ENCODE assay signal across 14 cellular contexts in the genomic region with DNA sequence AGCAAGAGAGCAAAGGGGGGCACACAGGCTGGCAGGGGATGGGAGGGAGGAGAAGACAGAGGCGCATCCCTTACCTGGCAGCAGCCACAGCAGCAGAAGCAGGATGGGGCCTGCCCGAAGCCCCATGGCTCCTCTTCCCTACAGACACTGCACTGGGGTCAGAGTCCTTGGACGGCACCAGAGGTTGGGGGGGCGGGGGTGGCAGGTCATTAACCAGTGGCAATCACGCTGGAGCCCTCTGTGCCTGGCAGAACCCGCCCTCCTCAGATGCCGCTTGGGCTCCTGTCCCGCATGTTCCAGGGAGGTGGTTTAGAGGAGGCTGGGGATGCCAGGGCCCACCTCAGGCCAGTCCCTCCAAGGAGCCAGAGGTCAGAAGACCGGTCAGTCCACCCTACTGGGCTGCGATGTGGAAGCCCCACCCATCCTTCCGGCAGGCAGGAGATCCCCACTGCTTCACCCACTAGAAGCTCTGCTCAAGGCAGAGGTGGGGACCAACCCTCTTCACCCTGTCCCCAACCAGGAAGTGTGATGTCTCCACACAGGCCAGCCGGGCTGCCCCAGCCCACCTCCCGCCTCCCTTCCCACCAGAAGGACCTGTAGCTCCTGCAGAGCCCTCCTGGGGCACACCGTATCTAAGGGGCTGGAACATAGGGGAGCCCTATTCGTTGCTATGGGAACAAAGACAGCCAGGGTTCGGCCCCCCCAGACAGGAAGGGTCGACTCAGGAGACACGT. TPM values are rescaled to one million over a fixed set of nuclear protein-coding genes. Genes with fewer than 3 reads are reported as not detected.
A peak's percentile ranks its signal among the peaks of the same experiment; 100 is the strongest.
DNase-seq lines count a peak whose midpoint lies in the region; ATAC-seq and TF ChIP-seq lines count a peak whose summit lies in the region.
"Had no signal": no experiment of that assay in that cellular context is flagged by ENCODE, and none has a peak within 500 bp of the region (broad histone marks: within the 10 kb centered on the region; RNA-seq: fewer than 3 reads in every experiment).

No MANE protein-coding gene starts in this region.

- no peak overlapping the region for H3K18ac ChIP-seq in IMR-90 (ENCODE audit: low read depth, low read length)

- TF ChIP-seq CTCF in CD8-positive, alpha-beta T cell (IDR thresholded peaks at IDR 0.05): no peak
- TF ChIP-seq CTCF in IMR-90 (conservative IDR thresholded peaks at IDR 0.05; ENCODE audit: low read depth, low read length): no peak
- no peak for TF ChIP-seq CTCF in dorsolateral prefrontal cortex (IDR thresholded peaks at IDR 0.05 in 54 of 56, conservative IDR thresholded peaks at IDR 0.05 in 2 of 56; ENCODE audit: low read depth in 1 of 56, partially characterized antibody in 56 of 56)
- TF ChIP-seq CTCF in gastrocnemius medialis (IDR thresholded peaks at IDR 0.05 in 4 of 5, conservative IDR thresholded peaks at IDR 0.05 in 1 of 5): no peak

- no peak overlapping the region for H3K23ac ChIP-seq in IMR-90 (ENCODE audit: low read depth, low read length)

- H2AFZ ChIP-seq in IMR-90 (replicated peaks; ENCODE audit: low read length, poor library complexity): peak overlapping the region; percentile 78

- peak overlapping the region; percentile 85 for H3K27ac Mint-ChIP-seq in CD8-positive, alpha-beta T cell

- peak overlapping the region; percentile 64 for H3K27ac ChIP-seq in CD8-positive, alpha-beta T cell (ENCODE audit: low read depth, low read length)
- H3K27ac ChIP-seq in IMR-90 (ENCODE audit: insufficient read depth, low read length) (no peak overlapping the region), dorsolateral prefrontal cortex (peak overlapping the region in 1 of 59 donors; percentile 52), gastrocnemius medialis (no peak overlapping the region)
- H3K27ac ChIP-seq: VCaP had no signal

- intact Hi-C loops in CD8-positive, alpha-beta T cell (cut with DNase I, micrococcal nuclease): no loop called here
- intact Hi-C loops in IMR-90 (cut with micrococcal nuclease) (no loop called here), dorsolateral prefrontal cortex (cut with DNase I) (no loop called here), gastrocnemius medialis (cut with DNase I; ENCODE audit: low total_unique reads) (no loop called here), left colon (cut with DNase I, micrococcal nuclease) (no loop called here)

- no peak overlapping the region for H3K14ac ChIP-seq in IMR-90 (replicated peaks; ENCODE audit: low read depth, low read length)

- peaks cover 8% of the 10 kb centered on the region for H3K27me3 Mint-ChIP-seq in CD8-positive, alpha-beta T cell (ENCODE audit: low read depth)

- peaks cover 52% of the 10 kb centered on the region for H3K4me1 Mint-ChIP-seq in CD8-positive, alpha-beta T cell (ENCODE audit: low read depth)

- no peaks in the 10 kb centered on the region for H3K9me3 Mint-ChIP-seq in CD8-positive, alpha-beta T cell

- no peak overlapping the region for H2BK5ac ChIP-seq in IMR-90 (ENCODE audit: low read depth, low read length, poor library complexity, severe bottlenecking)

- H2AK5ac ChIP-seq in IMR-90 (ENCODE audit: low read depth, low read length): no peak overlapping the region

- H4K5ac ChIP-seq in IMR-90 (ENCODE audit: low read depth, low read length): no peak overlapping the region

- no peak overlapping the region for H4K91ac ChIP-seq in IMR-90 (ENCODE audit: insufficient read depth, low read depth, low read length)

- peak overlapping the region; percentile 43 for H3K4me3 Mint-ChIP-seq in CD8-positive, alpha-beta T cell

- no peak overlapping the region for H2BK120ac ChIP-seq in IMR-90 (ENCODE audit: low read depth, low read length)

- H2BK20ac ChIP-seq in IMR-90 (ENCODE audit: low read depth, low read length): no peak overlapping the region

- H3K4me2 ChIP-seq in IMR-90 (ENCODE audit: low read depth, low read length): no peak overlapping the region

- no peaks in the 10 kb centered on the region for H3K36me3 ChIP-seq in CD8-positive, alpha-beta T cell (ENCODE audit: insufficient read depth, low read length)
- H3K36me3 ChIP-seq in IMR-90 (ENCODE audit: control insufficient read depth, insufficient read depth, low read length): no peaks in the 10 kb centered on the region
- no peaks in the 10 kb centered on the region for H3K36me3 ChIP-seq in gastrocnemius medialis

- no peak for TF ChIP-seq RAD21 in IMR-90 (IDR thresholded peaks at IDR 0.05; ENCODE audit: low read length)

- H3K27me3 ChIP-seq in CD8-positive, alpha-beta T cell (ENCODE audit: insufficient read depth, low read length): no peaks in the 10 kb centered on the region
- H3K27me3 ChIP-seq in IMR-90 (ENCODE audit: control insufficient read depth, insufficient read depth, low read length): no peaks in the 10 kb centered on the region; the same call in 1 of the 2 replicates
- H3K27me3 ChIP-seq in dorsolateral prefrontal cortex: peaks cover 0 to 5% (median 0%) of the 10 kb centered on the region in 45 donors
- peaks cover 0 to 31% (median 0%) of the 10 kb centered on the region in 3 donors for H3K27me3 ChIP-seq in gastrocnemius medialis

- no peaks in the 10 kb centered on the region for H3K9me3 ChIP-seq in CD8-positive, alpha-beta T cell (ENCODE audit: low read length)
- H3K9me3 ChIP-seq in IMR-90 (ENCODE audit: control insufficient read depth, insufficient read depth, low read length) (no peaks in the 10 kb centered on the region), gastrocnemius medialis (no peaks in the 10 kb centered on the region)

- WGBS in IMR-90 (ENCODE audit: extremely low coverage in 2 of 2, insufficient read length in 1 of 2), 2 experiments: 92% methylated on average over 2 of the region's 18 CpGs; no CpG with 5 or more reads in 1 of the 2 experiments

- H3K79me1 ChIP-seq in IMR-90 (ENCODE audit: low read depth in 1 of 2, low read length in 2 of 2): no peaks in the 10 kb centered on the region

- no peaks in the 10 kb centered on the region for H4K20me1 ChIP-seq in IMR-90 (ENCODE audit: insufficient read depth, low read length)

- H3K9ac ChIP-seq in IMR-90 (ENCODE audit: low read depth, low read length): no peak overlapping the region

- no peaks in the 10 kb centered on the region for H3K36me3 Mint-ChIP-seq in CD8-positive, alpha-beta T cell

- H3K4me1 ChIP-seq in CD8-positive, alpha-beta T cell (ENCODE audit: insufficient read depth, low read length): peaks cover 49% of the 10 kb centered on the region
- H3K4me1 ChIP-seq in IMR-90 (ENCODE audit: control insufficient read depth, insufficient read depth, low read length): peaks cover 3% of the 10 kb centered on the region
- no peaks in the 10 kb centered on the region for H3K4me1 ChIP-seq in gastrocnemius medialis

- DNase-seq in CD8-positive, alpha-beta T cell: peak in 1 of 7 experiments; percentile 21
- DNase-seq in IMR-90: no peak
- peak in 1 of 10 donors; percentile 23 for DNase-seq in dorsolateral prefrontal cortex
- DNase-seq in gastrocnemius medialis: no peak
- DNase-seq in left colon: no peak
- DNase-seq in NCI-H1048 (lab: John Stamatoyannopoulos, UW): no peak
- no peak for DNase-seq in COLO668 (lab: John Stamatoyannopoulos, UW; ENCODE audit: unreplicated experiment)
- no peak for DNase-seq in hypothalamus (lab: John Stamatoyannopoulos, UW)
- DNase-seq: DMS79, mesenchymal stem cell had no signal

- H3K9me1 ChIP-seq in IMR-90 (ENCODE audit: insufficient read depth, low read length): peaks cover under 1% of the 10 kb centered on the region

- no peak overlapping the region for H3K56ac ChIP-seq in IMR-90 (ENCODE audit: extremely low read depth, insufficient read depth, low read length)

- H2BK15ac ChIP-seq in IMR-90 (ENCODE audit: low read depth, low read length): no peak overlapping the region

- H3K4ac ChIP-seq in IMR-90 (ENCODE audit: low read depth, low read length): no peak overlapping the region

- TF ChIP-seq POLR2A in IMR-90 (IDR thresholded peaks at IDR 0.05; ENCODE audit: low read depth, low read length): no peak
- TF ChIP-seq POLR2A in gastrocnemius medialis (IDR thresholded peaks at IDR 0.05): no peak

- CTCF ChIA-PET in CD8-positive, alpha-beta T cell (lab: Charles Lee): interaction anchor here (1.1 to 2.3 kb wide), 2 partner anchors 27 to 29 kb away, joined by 8 to 9 read pairs; no protein-coding TSS in a partner anchor
- CTCF ChIA-PET in IMR-90 (lab: Yijun Ruan, JAX): no interaction called here

- no peak for ATAC-seq in CD8-positive, alpha-beta T cell
- ATAC-seq in IMR-90 (ENCODE audit: low read depth) (no peak), gastrocnemius medialis (no peak), left colon (no peak)

- in situ Hi-C loops in IMR-90 (cut with MboI; ENCODE audit: low sequenced_read_pairs): no loop called here
- in situ Hi-C loops in gastrocnemius medialis (cut with MboI; ENCODE audit: low sequenced_read_pairs in 4 of 4): no loop called here

- peak overlapping the region; percentile 57 for H3K4me3 ChIP-seq in CD8-positive, alpha-beta T cell (ENCODE audit: low read depth, low read length)
- H3K4me3 ChIP-seq in IMR-90 (ENCODE audit: insufficient read depth, low read depth, low read length) (no peak overlapping the region), dorsolateral prefrontal cortex (peak overlapping the region in 35 of 59 donors; percentile 5 to 57 (median 35)), gastrocnemius medialis (peak overlapping the region in 3 of 4 donors; percentile 25 to 37 (median 35))

- POLR2A ChIA-PET in CD8-positive, alpha-beta T cell (lab: Charles Lee): interaction anchor here (0.9 to 1.5 kb wide), 2 partner anchors 25 to 27 kb away, joined by 3 to 4 read pairs; no protein-coding TSS in a partner anchor
- POLR2A ChIA-PET in IMR-90 (lab: Charles Lee; ENCODE audit: unreplicated experiment): no interaction called here

- BruUV-seq in IMR-90 (replicated peaks; lab: Mats Ljungman, UMichigan): no TSS peak

- dilution Hi-C loops in IMR-90 (cut with HindIII; ENCODE audit: low sequenced_read_pairs, unreplicated experiment): no loop called here

- no peak overlapping the region for H2AK9ac ChIP-seq in IMR-90 (replicated peaks; ENCODE audit: low read depth, low read length, poor library complexity)

- H4K8ac ChIP-seq in IMR-90 (ENCODE audit: low read depth in 2 of 2, low read length in 2 of 2): peak overlapping the region in 1 of 2 experiments; percentile 82; a peak in 1 of 4 replicates

RNA-seq across cellular contexts. Expression of a gene that starts 11.7 kb away (rescaled TPM):
- not detected for total RNA-seq in CD8-positive, alpha-beta T cell
- total RNA-seq in IMR-90 (2012; rRNA removed): 0.28 and 0.54 TPM in 2 replicates
- 0.46 and 0.65 TPM in 2 replicates for polyA plus RNA-seq in IMR-90 (2012; rRNA removed)
- polyA plus RNA-seq in IMR-90 (2012; cell fraction: cytosol; rRNA removed): 0.34 and 0.63 TPM in 2 replicates
- 0.33 and 0.70 TPM in 2 replicates for polyA plus RNA-seq in IMR-90 (2012; cell fraction: nucleus; rRNA removed; ENCODE audit: low replicate concordance)
- 1 to 10 TPM in 1 of 120 experiments, under 1 TPM in 2, not detected in 117; 0.60 to 1.1 (median 0.88) TPM for total RNA-seq in dorsolateral prefrontal cortex
- not detected for total RNA-seq in gastrocnemius medialis
- 10 to 100 TPM; 40.9 to 50.0 TPM for total RNA-seq in left colon
- polyA plus RNA-seq: right cardiac atrium had no signal

RNA-seq across cellular contexts. Expression of a gene that starts 16.2 kb away (rescaled TPM):
- 1 to 10 TPM; 2.1 to 2.4 TPM for total RNA-seq in CD8-positive, alpha-beta T cell
- total RNA-seq in IMR-90 (2012; rRNA removed) (not detected in 2 replicates), dorsolateral prefrontal cortex (under 1 TPM in 2 of 120 experiments, not detected in 118; 0.50 to 0.63 TPM), gastrocnemius medialis (not detected), left colon (10 to 100 TPM in 1 of 2 donors, under 1 TPM in 1; 0.78 to 12.9 TPM)
- not detected in 2 replicates for polyA plus RNA-seq in IMR-90 (2012; rRNA removed)
- 0.03 and 0.42 TPM in 2 replicates for polyA plus RNA-seq in IMR-90 (2012; cell fraction: cytosol; rRNA removed)
- polyA plus RNA-seq in IMR-90 (2012; cell fraction: nucleus; rRNA removed; ENCODE audit: low replicate concordance): 0.63 and 1.1 TPM in 2 replicates
- total RNA-seq: dermis blood vessel endothelial cell, right cardiac atrium had no signal
- polyA plus RNA-seq: right cardiac atrium had no signal

RNA-seq across cellular contexts. Expression of a gene that starts 24.7 kb away (rescaled TPM):
- 1 to 10 TPM; 1.4 to 2.5 TPM for total RNA-seq in CD8-positive, alpha-beta T cell
- total RNA-seq in IMR-90 (2012; rRNA removed) (not detected in 2 replicates), dorsolateral prefrontal cortex (1 to 10 TPM in 10 of 120 experiments, under 1 TPM in 11, not detected in 99; 0.62 to 1.6 (median 0.97) TPM), gastrocnemius medialis (not detected), left colon (1 to 10 TPM; 1.7 to 6.4 TPM)
- 0.21 and 0.47 TPM in 2 replicates for polyA plus RNA-seq in IMR-90 (2012; rRNA removed)
- polyA plus RNA-seq in IMR-90 (2012; cell fraction: cytosol; rRNA removed): 0.26 and 0.41 TPM in 2 replicates
- 0.57 and 0.59 TPM in 2 replicates for polyA plus RNA-seq in IMR-90 (2012; cell fraction: nucleus; rRNA removed; ENCODE audit: low replicate concordance)
- total RNA-seq: right cardiac atrium, RPMI7951 had no signal
- polyA plus RNA-seq: right cardiac atrium had no signal

RNA-seq across cellular contexts. Expression of a gene that starts 41.2 kb away (rescaled TPM):
- 10 to 100 TPM in 1 of 2 experiments, 1 to 10 TPM in 1; 9.3 to 10.9 TPM for total RNA-seq in CD8-positive, alpha-beta T cell
- total RNA-seq in IMR-90 (2012; rRNA removed): 42.3 and 48.9 TPM in 2 replicates
- polyA plus RNA-seq in IMR-90 (2012; rRNA removed): 66.3 and 77.2 TPM in 2 replicates
- 131 and 168 TPM in 2 replicates for polyA plus RNA-seq in IMR-90 (2012; cell fraction: cytosol; rRNA removed)
- polyA plus RNA-seq in IMR-90 (2012; cell fraction: nucleus; rRNA removed; ENCODE audit: low replicate concordance): 22.4 and 65.5 TPM in 2 replicates
- total RNA-seq in dorsolateral prefrontal cortex: 10 to 100 TPM; 19.4 to 46.0 (median 31.2) TPM
- 10 to 100 TPM; 19.5 to 54.5 (median 30.2) TPM for total RNA-seq in gastrocnemius medialis
- total RNA-seq in left colon: 10 to 100 TPM; 20.7 to 30.8 TPM

RNA-seq across cellular contexts. Expression of a gene that starts 43.5 kb away (rescaled TPM):
- not detected for total RNA-seq in CD8-positive, alpha-beta T cell
- total RNA-seq in IMR-90 (2012; rRNA removed) (not detected in 2 replicates), dorsolateral prefrontal cortex (not detected), gastrocnemius medialis (not detected), left colon (not detected)
- not detected in 2 replicates for polyA plus RNA-seq in IMR-90 (2012; rRNA removed)
- polyA plus RNA-seq in IMR-90 (2012; cell fraction: cytosol; rRNA removed): not detected in 2 replicates
- polyA plus RNA-seq in IMR-90 (2012; cell fraction: nucleus; rRNA removed; ENCODE audit: low replicate concordance): not detected in 2 replicates
- total RNA-seq: dermis blood vessel endothelial cell, right cardiac atrium, RPMI7951 had no signal
- polyA plus RNA-seq: right cardiac atrium had no signal

Comparison
In these comparisons a context has a peak if more than half of its experiments do, and no peak if none do; other contexts are left out.
1. RNA of a gene that starts 11.7 kb away (total RNA-seq): 40.9 to 50.0 TPM in left colon; 0.28 to 0.54 TPM in IMR-90, not detected in CD8-positive, alpha-beta T cell, 0.60 to 1.1 TPM in dorsolateral prefrontal cortex and not detected in gastrocnemius medialis; every median in the first group is over 10 times any median in the second.